Comparison of ENCODE assay signal across 8 cellular contexts in genomic region chr10:125343118-125343752, GRCh38.
DNase-seq lines count a peak whose midpoint lies in the region; ATAC-seq and TF ChIP-seq lines count a peak whose summit lies in the region.

No MANE protein-coding gene starts in this region.

- H3K27ac ChIP-seq in IMR-90 (ENCODE audit: insufficient read depth, low read length) = no peak overlapping the region

- H3K4me1 ChIP-seq in IMR-90 (ENCODE audit: control insufficient read depth, insufficient read depth, low read length) = peaks cover 3% of the 10 kb centered on the region; the same call in 1 of the 2 replicates
- no peaks in the 10 kb centered on the region for H3K4me1 ChIP-seq in mucosa of descending colon (ENCODE audit: low read depth)

- no peak overlapping the region for H4K91ac ChIP-seq in IMR-90 (ENCODE audit: insufficient read depth, low read depth, low read length)

- peak; percentile 54 for TF ChIP-seq CTCF in IMR-90 (conservative IDR thresholded peaks at IDR 0.05; ENCODE audit: low read depth, low read length)
- TF ChIP-seq CTCF in cardiac fibroblast (IDR thresholded peaks at IDR 0.05; ENCODE audit: low read depth, low read length) = peak; percentile 69
- TF ChIP-seq CTCF in mucosa of descending colon (IDR thresholded peaks at IDR 0.05) = peak; percentile 51

- H2AK9ac ChIP-seq in IMR-90 (replicated peaks; ENCODE audit: low read depth, low read length, poor library complexity) = no peak overlapping the region

- H3K4me3 ChIP-seq in IMR-90 (ENCODE audit: insufficient read depth, low read depth, low read length) (no peak overlapping the region), cardiac fibroblast (replicated peaks in 1 of 2; ENCODE audit: low read depth in 2 of 2, low read length in 2 of 2) (no peak overlapping the region), mucosa of descending colon (no peak overlapping the region)

- H3K56ac ChIP-seq in IMR-90 (ENCODE audit: extremely low read depth, insufficient read depth, low read length) = no peak overlapping the region

- TF ChIP-seq RAD21 in IMR-90 (IDR thresholded peaks at IDR 0.05; ENCODE audit: low read length) = peak; percentile 60

- in situ Hi-C loops in Caki2 (cut with HindIII; ENCODE audit: low pct_unique_long_range_greater_than_20kb, low sequenced_read_pairs) (no loop called here), IMR-90 (cut with MboI; ENCODE audit: low sequenced_read_pairs) (loop anchor here (10.0 kb wide), 1 partner anchor 178 kb away; the partner anchor contains the start of gene CTBP2)

- H3K9ac ChIP-seq in IMR-90 (ENCODE audit: low read depth, low read length) = no peak overlapping the region

- no peaks in the 10 kb centered on the region for H3K9me3 ChIP-seq in IMR-90 (ENCODE audit: control insufficient read depth, insufficient read depth, low read length)
- H3K9me3 ChIP-seq in mucosa of descending colon = no peaks in the 10 kb centered on the region

- H4K8ac ChIP-seq in IMR-90 (ENCODE audit: low read depth in 2 of 2, low read length in 2 of 2) = no peak overlapping the region

- CTCF ChIA-PET in IMR-90 (lab: Yijun Ruan, JAX) = interaction anchor here (0.9 to 1.1 kb wide), 2 partner anchors 112 to 308 kb away, joined by 3 read pairs; no protein-coding TSS in a partner anchor

- no peak overlapping the region for H3K23ac ChIP-seq in IMR-90 (ENCODE audit: low read depth, low read length)

- H4K20me1 ChIP-seq in IMR-90 (ENCODE audit: insufficient read depth, low read length) = no peaks in the 10 kb centered on the region

- H2BK15ac ChIP-seq in IMR-90 (ENCODE audit: low read depth, low read length) = no peak overlapping the region

- no peak overlapping the region for H2BK5ac ChIP-seq in IMR-90 (ENCODE audit: low read depth, low read length, poor library complexity, severe bottlenecking)

- H2AK5ac ChIP-seq in IMR-90 (ENCODE audit: low read depth, low read length) = no peak overlapping the region

- intact Hi-C loops in IMR-90 (cut with micrococcal nuclease) = loop anchor here (1.0 to 5.0 kb wide), 3 partner anchors 182 to 351 kb away; partner anchors contain the start of gene CTBP2
- intact Hi-C loops in mucosa of descending colon (cut with DNase I, micrococcal nuclease) = no loop called here

- no peak overlapping the region for H3K4ac ChIP-seq in IMR-90 (ENCODE audit: low read depth, low read length)

- H2AFZ ChIP-seq in IMR-90 (replicated peaks; ENCODE audit: low read length, poor library complexity) = no peak overlapping the region

- H3K4me2 ChIP-seq in IMR-90 (ENCODE audit: low read depth, low read length) = no peak overlapping the region

- no peak overlapping the region for H3K18ac ChIP-seq in IMR-90 (ENCODE audit: low read depth, low read length)

- H3K36me3 ChIP-seq in IMR-90 (ENCODE audit: control insufficient read depth, insufficient read depth, low read length) (no peaks in the 10 kb centered on the region), mucosa of descending colon (ENCODE audit: low read depth) (no peaks in the 10 kb centered on the region)

- no CpG with 5 or more reads among the region's 9 CpGs for WGBS in IMR-90 (ENCODE audit: extremely low coverage in 2 of 2, insufficient read length in 1 of 2), 2 experiments

- POLR2A ChIA-PET in IMR-90 (lab: Charles Lee; ENCODE audit: unreplicated experiment) = no interaction called here

- DNase-seq in Caki2 (ENCODE audit: low read depth) (peak; percentile 3), IMR-90 (peak; percentile 36), cardiac fibroblast (ENCODE audit: low read depth in 2 of 2) (peak; percentile 33 to 53), mucosa of descending colon (peak in 1 of 3 donors; percentile 55), NCI-H1092 treated with DMSO at 0.1 percent for 48 hours (lab: John Stamatoyannopoulos, UW) (no peak)
- DNase-seq in stimulated activated CD4-positive, alpha-beta T cell treated with anti-CD3 and anti-CD28 coated beads, Interleukin-2, amount 100 ng/mL, for 48 hours = no peak

- H4K5ac ChIP-seq in IMR-90 (ENCODE audit: low read depth, low read length) = no peak overlapping the region

- H3K79me1 ChIP-seq in IMR-90 (ENCODE audit: low read depth in 1 of 2, low read length in 2 of 2) = no peaks in the 10 kb centered on the region

- no peak overlapping the region for H3K14ac ChIP-seq in IMR-90 (replicated peaks; ENCODE audit: low read depth, low read length)

- ATAC-seq in IMR-90 (ENCODE audit: low read depth) = peak; percentile 79
- peak; percentile 43 for ATAC-seq in mucosa of descending colon
- ATAC-seq in GM19023 (IDR thresholded peaks at IDR 0.05; ENCODE audit: unreplicated experiment) = no peak
- ATAC-seq in HG03354 (IDR thresholded peaks at IDR 0.05; ENCODE audit: poor library complexity, severe bottlenecking, unreplicated experiment) = no peak

- peaks cover 2% of the 10 kb centered on the region for H3K27me3 ChIP-seq in IMR-90 (ENCODE audit: control insufficient read depth, insufficient read depth, low read length)

- H2BK20ac ChIP-seq in IMR-90 (ENCODE audit: low read depth, low read length) = no peak overlapping the region

- no TSS peak for BruUV-seq in IMR-90 (replicated peaks; lab: Mats Ljungman, UMichigan)

- H3K9me1 ChIP-seq in IMR-90 (ENCODE audit: insufficient read depth, low read length) = no peaks in the 10 kb centered on the region

- dilution Hi-C loops in IMR-90 (cut with HindIII; ENCODE audit: low sequenced_read_pairs, unreplicated experiment) = no loop called here

- H2BK120ac ChIP-seq in IMR-90 (ENCODE audit: low read depth, low read length) = no peak overlapping the region

- TF ChIP-seq POLR2A in IMR-90 (IDR thresholded peaks at IDR 0.05; ENCODE audit: low read depth, low read length) = no peak

TF ChIP-seq in IMR-90, 13 proteins besides CTCF, POLR2A, EP300 and RAD21:
- TF ChIP-seq ELK1 (IDR thresholded peaks at IDR 0.05; ENCODE audit: borderline replicate concordance, low read depth, low read length) = no peak
- TF ChIP-seq RFX5 (IDR thresholded peaks at IDR 0.05; ENCODE audit: low read depth, low read length) = no peak
- TF ChIP-seq NFE2L2 (IDR thresholded peaks at IDR 0.05; ENCODE audit: low read depth, low read length) = no peak
- peak; percentile 62 for TF ChIP-seq SMC3 (IDR thresholded peaks at IDR 0.05; ENCODE audit: low read depth, low read length)
- TF ChIP-seq MXI1 (IDR thresholded peaks at IDR 0.05; ENCODE audit: borderline replicate concordance, low read depth, low read length) = no peak
- TF ChIP-seq FOS (IDR thresholded peaks at IDR 0.05; ENCODE audit: low read depth, low read length) = no peak
- TF ChIP-seq RCOR1 (IDR thresholded peaks at IDR 0.05; ENCODE audit: insufficient replicate concordance, low read length) = no peak

Comparison
In these comparisons a context has a peak if more than half of its experiments do, and no peak if none do; other contexts are left out.
1. DNase-seq: peak in Caki2 (single experiment), IMR-90 (single experiment) and cardiac fibroblast (2 of 2); none in stimulated activated CD4-positive, alpha-beta T cell treated with anti-CD3 and anti-CD28 coated beads, Interleukin-2, amount 100 ng/mL, for 48 hours (0 of 2) and NCI-H1092 treated with DMSO at 0.1 percent for 48 hours (single experiment).
2. ATAC-seq: peak in IMR-90 (single experiment) and mucosa of descending colon (single experiment); none in GM19023 (single experiment) and HG03354 (single experiment).
3. Peak in every context shown above with its lines, with median percentiles within 50 percentile points of each other: CTCF ChIP-seq.